20 cellular contexts compared by ENCODE assay signal in genomic region chr14:104644656-104645055, GRCh38. TPM values are rescaled to one million over a fixed set of nuclear protein-coding genes. Genes with fewer than 3 reads are reported as not detected.
DNase-seq lines count a peak whose midpoint lies in the region; ATAC-seq and TF ChIP-seq lines count a peak whose summit lies in the region.
"Had no signal": no experiment of that assay in that cellular context is flagged by ENCODE, and none has a peak within 500 bp of the region (broad histone marks: within the 10 kb centered on the region; RNA-seq: fewer than 3 reads in every experiment).

No MANE protein-coding gene starts in this region.

- no peaks in the 10 kb centered on the region for H4K20me1 ChIP-seq in neural progenitor cell (ENCODE audit: low read depth)

- H2AFZ ChIP-seq in neural progenitor cell (replicated peaks), result no peak overlapping the region
- H2AFZ ChIP-seq: GM23338 had no signal

- no peaks in the 10 kb centered on the region for H3F3A ChIP-seq in neural progenitor cell (ENCODE audit: low read depth)

- H3K9me3 Mint-ChIP-seq in endothelial cell (ENCODE audit: unreplicated experiment) (peaks cover 7% of the 10 kb centered on the region), neural progenitor cell (peaks cover 17% of the 10 kb centered on the region)

- peak; percentile 3 for DNase-seq in Right ventricle myocardium inferior (ENCODE audit: missing footprints)
- no peak for DNase-seq in left ventricle myocardium inferior
- DNase-seq in endothelial cell (ENCODE audit: low spot score), result no peak
- DNase-seq in neural progenitor cell (ENCODE audit: low spot score), result no peak
- no peak for DNase-seq in upper lobe of left lung
- DNase-seq in kidney glomerular epithelial cell (lab: John Stamatoyannopoulos, UW), result no peak
- DNase-seq: 8988T; C1 segment of cervical spinal cord; CD4-positive, CD25-positive, alpha-beta regulatory T cell; CD8-positive, alpha-beta memory T cell; COR-L47; DMS 273 treated with DMSO at 0.1 percent for 48 hours; DND-41; EL; HCEC 1CT had no signal

- H3K27me3 Mint-ChIP-seq in endothelial cell (ENCODE audit: unreplicated experiment) (peaks cover 14% of the 10 kb centered on the region), neural progenitor cell (ENCODE audit: insufficient read depth, low read depth) (peaks cover 19% of the 10 kb centered on the region)
- H3K27me3 Mint-ChIP-seq: IgD-negative memory B cell had no signal

- no peak overlapping the region for H3K9ac ChIP-seq in neural progenitor cell

- no peaks in the 10 kb centered on the region for H3K36me3 ChIP-seq in left ventricle myocardium inferior
- no peaks in the 10 kb centered on the region for H3K36me3 ChIP-seq in neural progenitor cell
- H3K36me3 ChIP-seq in upper lobe of left lung, result no peaks in the 10 kb centered on the region

- H3K27me3 ChIP-seq in left ventricle myocardium inferior (ENCODE audit: low read depth), result peaks cover 13% of the 10 kb centered on the region
- peaks cover 6% of the 10 kb centered on the region for H3K27me3 ChIP-seq in neural progenitor cell
- H3K27me3 ChIP-seq in upper lobe of left lung, result peaks cover 0 to 2% (median 0%) of the 10 kb centered on the region in 4 donors

- ATAC-seq in Right ventricle myocardium inferior, result no peak
- no peak for ATAC-seq in GM19455 (IDR thresholded peaks at IDR 0.05; ENCODE audit: unreplicated experiment)
- no peak for ATAC-seq in upper lobe of left lung (ENCODE audit: low FRiP score in 2 of 2)
- ATAC-seq: GM23338, HepG2 had no signal

- H3K4me1 Mint-ChIP-seq in endothelial cell (ENCODE audit: unreplicated experiment), result peaks cover 10% of the 10 kb centered on the region
- H3K4me1 Mint-ChIP-seq in neural progenitor cell, result peaks cover 16% of the 10 kb centered on the region
- H3K4me1 Mint-ChIP-seq: CD4-positive, CD25-positive, alpha-beta regulatory T cell had no signal

- no peak overlapping the region for H3K4me2 ChIP-seq in neural progenitor cell
- H3K4me2 ChIP-seq: GM23338 had no signal

- no peak overlapping the region for H3K27ac ChIP-seq in left ventricle myocardium inferior (replicated peaks)
- H3K27ac ChIP-seq in neural progenitor cell, result no peak overlapping the region
- no peak overlapping the region for H3K27ac ChIP-seq in upper lobe of left lung

- no peak for TF ChIP-seq EP300 in upper lobe of left lung (IDR thresholded peaks at IDR 0.05)

- H3K36me3 Mint-ChIP-seq in endothelial cell (ENCODE audit: low read depth, unreplicated experiment) (peaks cover 7% of the 10 kb centered on the region), neural progenitor cell (no peaks in the 10 kb centered on the region)
- H3K36me3 Mint-ChIP-seq: CD4-positive, CD25-positive, alpha-beta regulatory T cell; IgD-negative memory B cell had no signal

- H3K4me1 ChIP-seq in left ventricle myocardium inferior (peaks cover 16% of the 10 kb centered on the region), neural progenitor cell (no peaks in the 10 kb centered on the region), upper lobe of left lung (peaks cover 0 to 5% (median 2%) of the 10 kb centered on the region in 4 donors)

- no peak for TF ChIP-seq POLR2A in upper lobe of left lung (IDR thresholded peaks at IDR 0.05)

- H3K4me3 Mint-ChIP-seq in endothelial cell (ENCODE audit: unreplicated experiment), result no peak overlapping the region
- no peak overlapping the region for H3K4me3 Mint-ChIP-seq in neural progenitor cell
- H3K4me3 Mint-ChIP-seq: CD4-positive, CD25-positive, alpha-beta regulatory T cell; CD8-positive, alpha-beta memory T cell; GM23338 had no signal

- H3K9me3 ChIP-seq in left ventricle myocardium inferior (replicated peaks) (peaks cover 8% of the 10 kb centered on the region), neural progenitor cell (ENCODE audit: low read depth) (no peaks in the 10 kb centered on the region), upper lobe of left lung (peaks cover 0 to 6% (median 2%) of the 10 kb centered on the region in 4 donors)

- intact Hi-C loops in Right ventricle myocardium inferior (cut with DNase I), result loop anchor here (5.0 kb wide), 2 partner anchors 82 to 507 kb away; partner anchors contain the start of gene KIF26A
- intact Hi-C loops in left ventricle myocardium inferior (cut with micrococcal nuclease), result no loop called here

- H3K27ac Mint-ChIP-seq in endothelial cell (ENCODE audit: unreplicated experiment), result peak overlapping the region; percentile 89
- H3K27ac Mint-ChIP-seq in neural progenitor cell, result peak overlapping the region; percentile 40
- H3K27ac Mint-ChIP-seq: CD4-positive, CD25-positive, alpha-beta regulatory T cell; CD8-positive, alpha-beta memory T cell; GM23338; IgD-negative memory B cell had no signal

- H3K79me2 ChIP-seq in neural progenitor cell (ENCODE audit: low read depth), result no peaks in the 10 kb centered on the region

- H3K4me3 ChIP-seq in left ventricle myocardium inferior (no peak overlapping the region), neural progenitor cell (no peak overlapping the region), upper lobe of left lung (no peak overlapping the region)
- H3K4me3 ChIP-seq: GM23338 had no signal

- TF ChIP-seq CTCF in left ventricle myocardium inferior (IDR thresholded peaks at IDR 0.05; ENCODE audit: borderline replicate concordance) (no peak), endothelial cell (IDR thresholded peaks at IDR 0.05; ENCODE audit: unreplicated experiment) (no peak), neural progenitor cell (IDR thresholded peaks at IDR 0.05) (no peak), upper lobe of left lung (IDR thresholded peaks at IDR 0.05) (no peak)

- WGBS in upper lobe of left lung, 2 donors, result 79 to 84% methylated on average over 4 of the region's 4 CpGs

RNA-seq across cellular contexts. Expression of gene TMEM179, which starts 40.1 kb away (rescaled TPM):
- total RNA-seq in Right ventricle myocardium inferior (not detected), left ventricle myocardium inferior (0.49 TPM), endothelial cell (ENCODE audit: unreplicated experiment) (0.54 TPM), neural progenitor cell (ENCODE audit: low replicate concordance) (0.77 and 12.1 TPM in 2 replicates), upper lobe of left lung (not detected)
- total RNA-seq: CD4-positive, CD25-positive, alpha-beta regulatory T cell; G401; HepG2 had no signal

RNA-seq across cellular contexts. Expression of gene INF2, which starts 44.8 kb away (rescaled TPM):
- total RNA-seq in Right ventricle myocardium inferior (31.1 TPM), left ventricle myocardium inferior (28.5 TPM), endothelial cell (ENCODE audit: unreplicated experiment) (97.2 TPM), neural progenitor cell (ENCODE audit: low replicate concordance) (7.8 and 24.0 TPM in 2 replicates), upper lobe of left lung (100 to 1,000 TPM in 5 of 6 donors, 10 to 100 TPM in 1; 65.2 to 259 (median 131) TPM)
